9 cellular contexts compared by ENCODE assay signal in genomic region chr11:65616575-65617001, GRCh38. TPM values are rescaled to one million over a fixed set of nuclear protein-coding genes. Genes with fewer than 3 reads are reported as not detected.
DNase-seq lines count a peak whose midpoint lies in the region; ATAC-seq and TF ChIP-seq lines count a peak whose summit lies in the region.
"Had no signal": no experiment of that assay in that cellular context is flagged by ENCODE, and none has a peak within 500 bp of the region (broad histone marks: within the 10 kb centered on the region; RNA-seq: fewer than 3 reads in every experiment).

No MANE protein-coding gene starts in this region.

- peak overlapping the region; percentile 93 for H3K4me3 Mint-ChIP-seq in Calu3 (ENCODE audit: low read depth, unreplicated experiment)

- H4K91ac ChIP-seq in trophoblast cell (ENCODE audit: low read depth, low read length): no peak overlapping the region

- no peak overlapping the region for H3K23ac ChIP-seq in trophoblast cell (ENCODE audit: low read length)

- peak overlapping the region; percentile 89 for H3K4me2 ChIP-seq in trophoblast cell (ENCODE audit: low read length)

- peak overlapping the region; percentile 93 for H3K4ac ChIP-seq in trophoblast cell (ENCODE audit: low read depth, low read length)

- peaks cover 25% of the 10 kb centered on the region for H3K79me2 ChIP-seq in trophoblast cell (ENCODE audit: control insufficient read depth, insufficient read depth, low read length, poor library complexity)

- TF ChIP-seq CTCF in Calu3 (IDR thresholded peaks at IDR 0.05; ENCODE audit: unreplicated experiment) (no peak), RWPE1 (conservative IDR thresholded peaks at IDR 0.05; ENCODE audit: low read depth) (no peak), epithelial cell of proximal tubule (conservative IDR thresholded peaks at IDR 0.05; ENCODE audit: low read depth, low read length) (no peak)

- no CpG with 5 or more reads among the region's 10 CpGs for WGBS in trophoblast cell (ENCODE audit: extremely low coverage, insufficient coverage, insufficient read length)

- no peak for ATAC-seq in HG02763 (IDR thresholded peaks at IDR 0.05; ENCODE audit: unreplicated experiment)
- no peak for ATAC-seq in GM21529 (IDR thresholded peaks at IDR 0.05; ENCODE audit: unreplicated experiment)
- ATAC-seq in HG02970 (IDR thresholded peaks at IDR 0.05; ENCODE audit: low FRiP score, unreplicated experiment): no peak
- ATAC-seq: activated CD4-positive, CD25-positive, alpha-beta regulatory T cell treated with anti-CD3 and anti-CD28 coated beads, Interleukin-2, amount 50 U/mL, for 24 hours had no signal

- no peaks in the 10 kb centered on the region for H3K27me3 Mint-ChIP-seq in Calu3 (ENCODE audit: unreplicated experiment)

- POLR2A ChIA-PET in RWPE1 (lab: Yijun Ruan, JAX; ENCODE audit: low non-redundant PET): no interaction called here

- H3K9ac ChIP-seq in trophoblast cell (ENCODE audit: low read length): peak overlapping the region; percentile 83

- CTCF ChIA-PET in Calu3 (lab: Charles Lee): no interaction called here
- CTCF ChIA-PET in RWPE1 (lab: Yijun Ruan, JAX): no interaction called here

- no peaks in the 10 kb centered on the region for H3K9me3 Mint-ChIP-seq in Calu3 (ENCODE audit: low read depth, unreplicated experiment)

- peak overlapping the region; percentile 67 for H3K18ac ChIP-seq in trophoblast cell (ENCODE audit: low read length)

- peaks cover 56 to 58% of the 10 kb centered on the region in 2 experiments for H3K36me3 ChIP-seq in trophoblast cell (ENCODE audit: control insufficient read depth in 1 of 2, insufficient read depth in 2 of 2, low read length in 2 of 2)

- peaks cover 22% of the 10 kb centered on the region for H3K4me1 Mint-ChIP-seq in Calu3 (ENCODE audit: low read depth, unreplicated experiment)

- peaks cover 16% of the 10 kb centered on the region for H3K79me1 ChIP-seq in trophoblast cell (ENCODE audit: low read length)

- H2BK120ac ChIP-seq in trophoblast cell (ENCODE audit: insufficient read depth, low read length, poor library complexity): no peak overlapping the region

- BruUV-seq in Calu3 (replicated peaks; lab: Mats Ljungman, UMichigan): TSS peak; percentile 3

- H4K8ac ChIP-seq in trophoblast cell (ENCODE audit: low read depth, low read length): peak overlapping the region; percentile 32

- H2BK5ac ChIP-seq in trophoblast cell (ENCODE audit: low read depth, low read length, poor library complexity): no peak overlapping the region

- H4K12ac ChIP-seq in trophoblast cell (ENCODE audit: low read depth, low read length): peak overlapping the region; percentile 27

- no peak for DNase-seq in Calu3
- no peak for DNase-seq in RWPE1 (ENCODE audit: low spot score)
- no peak for DNase-seq in epithelial cell of proximal tubule (ENCODE audit: low read depth)
- no peak for DNase-seq in trophoblast cell
- no peak for DNase-seq in T1000 (lab: John Stamatoyannopoulos, UW)

- peaks cover 2% of the 10 kb centered on the region for H3K9me3 ChIP-seq in trophoblast cell (ENCODE audit: insufficient read depth, low read depth, low read length)

- H3K4me3 ChIP-seq in epithelial cell of proximal tubule (ENCODE audit: low read depth, low read length) (peak overlapping the region; percentile 91), trophoblast cell (ENCODE audit: low read depth, low read length) (peak overlapping the region; percentile 96)

- peaks cover 80% of the 10 kb centered on the region for H3K36me3 Mint-ChIP-seq in Calu3 (ENCODE audit: insufficient read depth, unreplicated experiment)

- peaks cover 24 to 27% of the 10 kb centered on the region in 2 experiments for H3K4me1 ChIP-seq in trophoblast cell (ENCODE audit: control insufficient read depth in 1 of 2, insufficient read depth in 2 of 2, low read length in 2 of 2)

- H3K14ac ChIP-seq in trophoblast cell (ENCODE audit: low read length): peak overlapping the region; percentile 51

- H3K27ac ChIP-seq in RWPE1: peak overlapping the region; percentile 93
- peak overlapping the region; percentile 5 for H3K27ac ChIP-seq in trophoblast cell (ENCODE audit: low read depth, low read length)

- intact Hi-C loops in Calu3 (cut with micrococcal nuclease; ENCODE audit: unreplicated experiment): no loop called here

- H2AFZ ChIP-seq in trophoblast cell (ENCODE audit: insufficient read depth, low read length, poor library complexity): no peak overlapping the region

- H3K27ac Mint-ChIP-seq in Calu3 (ENCODE audit: unreplicated experiment): peak overlapping the region; percentile 85

- H2BK12ac ChIP-seq in trophoblast cell (ENCODE audit: low read length): no peak overlapping the region

- peak overlapping the region; percentile 49 for H2AK5ac ChIP-seq in trophoblast cell (ENCODE audit: low read length)

- no peaks in the 10 kb centered on the region for H3K27me3 ChIP-seq in trophoblast cell (ENCODE audit: insufficient read depth, low read length)

RNA-seq across cellular contexts. Expression of gene PCNX3, which starts 1.0 kb away (rescaled TPM):
- total RNA-seq in Calu3 (2022): 72.8 and 77.4 TPM in 2 replicates
- total RNA-seq in epithelial cell of proximal tubule: 35.9 and 41.6 TPM in 2 replicates
- 26.5 TPM in 2 replicates for polyA plus RNA-seq in trophoblast cell (2013)

RNA-seq across cellular contexts. Expression of gene MAP3K11, which starts 2.6 kb away (rescaled TPM):
- total RNA-seq in Calu3 (2022) (86.3 and 91.4 TPM in 2 replicates), epithelial cell of proximal tubule (55.0 and 55.3 TPM in 2 replicates)
- polyA plus RNA-seq in trophoblast cell (2013): 50.2 and 51.4 TPM in 2 replicates

RNA-seq across cellular contexts. Expression of gene KCNK7, which starts 21.0 kb away (rescaled TPM):
- total RNA-seq in Calu3 (2022): 1.2 and 1.4 TPM in 2 replicates
- total RNA-seq in epithelial cell of proximal tubule: 0.17 TPM in 1 of 2 replicates, not detected in the other
- polyA plus RNA-seq in trophoblast cell (2013): 0.03 and 0.04 TPM in 2 replicates

RNA-seq across cellular contexts. Expression of gene SIPA1, which starts 21.3 kb away (rescaled TPM):
- total RNA-seq in Calu3 (2022): 33.0 and 41.3 TPM in 2 replicates
- 45.5 and 66.5 TPM in 2 replicates for total RNA-seq in epithelial cell of proximal tubule
- 25.5 and 28.2 TPM in 2 replicates for polyA plus RNA-seq in trophoblast cell (2013)

RNA-seq across cellular contexts. Expression of gene EHBP1L1, which starts 40.7 kb away (rescaled TPM):
- total RNA-seq in Calu3 (2022) (73.7 and 81.0 TPM in 2 replicates), epithelial cell of proximal tubule (26.1 and 26.3 TPM in 2 replicates)
- polyA plus RNA-seq in trophoblast cell (2013): 12.5 and 13.2 TPM in 2 replicates
